ENCODE assay signal across 8 cellular contexts in the genomic region with DNA sequence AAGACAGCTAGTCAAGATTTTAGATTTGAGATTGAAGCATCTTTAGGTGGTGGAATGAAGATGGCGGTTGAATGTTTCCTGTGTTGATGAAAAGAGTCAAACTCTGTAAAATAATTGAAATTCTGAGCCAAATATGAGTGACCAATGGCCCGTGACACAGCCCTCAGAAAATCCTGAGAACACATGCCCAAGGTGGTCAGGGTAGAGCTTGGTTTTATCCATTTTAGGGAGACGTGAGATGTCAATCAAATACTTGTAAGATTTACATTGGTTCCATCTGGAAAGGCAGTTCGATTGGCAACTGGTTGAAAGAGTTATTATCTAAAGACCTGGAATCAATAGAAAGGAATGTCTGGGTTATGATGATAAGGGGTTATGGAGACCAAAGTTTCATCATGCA.
"Had no signal": no experiment of that assay in that cellular context is flagged by ENCODE, and none has a peak within 500 bp of the region (broad histone marks: within the 10 kb centered on the region; RNA-seq: fewer than 3 reads in every experiment).

No MANE protein-coding gene starts in this region.

- DNase-seq: GDM1, GF-D8 had no signal

- ATAC-seq: GM12878 had no signal

- H3K4me3 ChIP-seq: GM12878 had no signal

- FAIRE-seq: G401.6, GM12878, GM12891, GM12892, GM18507, GM19239 had no signal
